ENCODE assay signal across 2 cellular contexts in genomic region chr5:141508440-141508807, GRCh38.
TF ChIP-seq lines count a peak whose summit lies in the region.

No MANE protein-coding gene starts in this region.

TF ChIP-seq in H1, 55 proteins besides CTCF, POLR2A, EP300 and RAD21:
- no peak for TF ChIP-seq E2F6 (IDR thresholded peaks at IDR 0.05)
- no peak for TF ChIP-seq SIN3A (conservative IDR thresholded peaks at IDR 0.05 in 1 of 2, IDR thresholded peaks at IDR 0.05 in 1 of 2; ENCODE audit: low read depth in 1 of 2, low read length in 2 of 2)
- TF ChIP-seq JUN (IDR thresholded peaks at IDR 0.05; ENCODE audit: low read depth, low read length) = no peak
- no peak for TF ChIP-seq CBX5 (IDR thresholded peaks at IDR 0.05; ENCODE audit: low read depth, low read length)
- TF ChIP-seq MAX (IDR thresholded peaks at IDR 0.05) = no peak
- no peak for TF ChIP-seq TCF12 (IDR thresholded peaks at IDR 0.05; ENCODE audit: low read depth, low read length)
- no peak for TF ChIP-seq EGR1 (IDR thresholded peaks at IDR 0.05; ENCODE audit: borderline replicate concordance, low read depth, low read length)
- TF ChIP-seq CEBPB (IDR thresholded peaks at IDR 0.05; ENCODE audit: low read depth, low read length) = no peak

TF ChIP-seq in neural cell, 6 proteins besides CTCF, POLR2A, EP300 and RAD21:
- TF ChIP-seq MXI1 (conservative IDR thresholded peaks at IDR 0.05; ENCODE audit: poor library complexity, severe bottlenecking) = no peak
- no peak for TF ChIP-seq POLR2AphosphoS5 (IDR thresholded peaks at IDR 0.05)
